ENCODE assay signal across 8 cellular contexts in the genomic region with DNA sequence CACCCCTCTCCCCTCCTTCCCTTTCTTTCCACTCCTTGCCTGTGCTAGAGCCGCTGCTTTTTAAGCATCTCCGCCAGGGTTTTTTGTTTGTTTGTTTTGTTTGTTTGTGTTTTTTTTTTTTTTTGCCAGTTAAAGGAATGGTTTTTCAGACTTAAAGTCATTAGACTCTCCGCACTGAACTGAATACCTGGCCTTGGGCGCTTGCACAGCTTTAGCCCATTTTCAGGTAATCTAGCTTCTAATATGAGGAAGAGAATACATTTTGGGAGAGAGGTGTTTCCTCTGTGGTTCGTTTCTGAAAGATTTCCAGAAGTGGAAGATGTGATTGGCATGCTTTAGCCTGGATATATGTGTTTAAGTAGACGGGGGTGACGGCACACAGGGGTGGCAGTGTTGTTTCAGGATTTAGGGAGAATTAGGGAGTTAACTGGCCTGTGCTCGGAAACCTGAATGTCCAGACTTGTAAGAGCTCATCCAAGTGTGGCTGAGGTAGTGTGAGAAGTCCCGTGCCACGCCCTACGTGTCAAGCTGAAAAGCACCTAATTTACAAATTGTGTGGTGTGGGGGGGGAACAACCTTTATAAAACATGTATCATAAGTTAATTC. TPM values are rescaled to one million over a fixed set of nuclear protein-coding genes. Genes with fewer than 3 reads are reported as not detected.
DNase-seq lines count a peak whose midpoint lies in the region; ATAC-seq and TF ChIP-seq lines count a peak whose summit lies in the region.

No MANE protein-coding gene starts in this region.

- H3K4me1 ChIP-seq in hepatocyte (ENCODE audit: insufficient read depth): peaks cover 20% of the 10 kb centered on the region
- peaks cover 52% of the 10 kb centered on the region for H3K4me1 ChIP-seq in skeletal muscle satellite cell (ENCODE audit: control insufficient read depth, insufficient read depth, low read length)

- H3K4me2 ChIP-seq in hepatocyte (peak overlapping the region; percentile 94), skeletal muscle satellite cell (ENCODE audit: low read length) (peak overlapping the region; percentile 95)

- peaks cover 29% of the 10 kb centered on the region for H4K20me1 ChIP-seq in hepatocyte (ENCODE audit: insufficient read depth, poor library complexity, severe bottlenecking)

- peaks cover 67% of the 10 kb centered on the region for H3K79me2 ChIP-seq in hepatocyte

- no peak for ATAC-seq in GM21737 (IDR thresholded peaks at IDR 0.05; ENCODE audit: unreplicated experiment)

- peak overlapping the region; percentile 95 for H3K9ac ChIP-seq in skeletal muscle satellite cell (ENCODE audit: low read depth, low read length)

- DNase-seq in NOMO-1 (lab: John Stamatoyannopoulos, UW; ENCODE audit: unreplicated experiment in 2 of 2) (peak; percentile 7 to 22), NOMO-1 treated with dmso at 0.1 percent for 144 hours (lab: John Stamatoyannopoulos, UW; ENCODE audit: unreplicated experiment) (no peak), NB4 (ENCODE audit: low read depth) (peak; percentile 27), hepatocyte (ENCODE audit: low spot score) (peak; percentile 36), activated gamma-delta T cell (lab: John Stamatoyannopoulos, UW) (no peak)
- peak; percentile 17 for DNase-seq in activated naive CD4-positive, alpha-beta T cell treated with anti-CD3 and anti-CD28 coated beads, Interleukin-2, amount 50 U/mL, for 16 hours

- WGBS in hepatocyte (ENCODE audit: low lambda C conversion rate, missing lambda C conversion rate): 2% methylated on average over 11 of the region's 11 CpGs

- H3K27me3 ChIP-seq in hepatocyte (no peaks in the 10 kb centered on the region), skeletal muscle satellite cell (ENCODE audit: control insufficient read depth, insufficient read depth, low read length) (no peaks in the 10 kb centered on the region)

- H3K27ac ChIP-seq in hepatocyte: peak overlapping the region; percentile 99

- TF ChIP-seq POLR2A in NB4 (IDR thresholded peaks at IDR 0.05; ENCODE audit: extremely low read depth, insufficient read length): no peak

- H3K9me3 ChIP-seq in hepatocyte (ENCODE audit: low read depth) (no peaks in the 10 kb centered on the region), skeletal muscle satellite cell (replicated peaks; ENCODE audit: low read length) (no peaks in the 10 kb centered on the region)

- H3K9me2 ChIP-seq in hepatocyte (replicated peaks; ENCODE audit: insufficient read depth): no peaks in the 10 kb centered on the region

- H3K36me3 ChIP-seq in hepatocyte (replicated peaks; ENCODE audit: insufficient read depth, low read depth) (no peaks in the 10 kb centered on the region), skeletal muscle satellite cell (ENCODE audit: insufficient read depth, low read length) (no peaks in the 10 kb centered on the region)

- H2AFZ ChIP-seq in hepatocyte: peak overlapping the region; percentile 87

- TF ChIP-seq CTCF in NB4 (IDR thresholded peaks at IDR 0.05; ENCODE audit: low read depth, low read length) (no peak), hepatocyte (IDR thresholded peaks at IDR 0.05; ENCODE audit: poor library complexity) (no peak)

- H3K4me3 ChIP-seq in NB4 (ENCODE audit: low read depth, low read length) (peak overlapping the region; percentile 76), hepatocyte (peak overlapping the region; percentile 92), skeletal muscle satellite cell (ENCODE audit: low read length) (peak overlapping the region; percentile 80)

RNA-seq across cellular contexts. Expression of a gene that starts 0.9 kb away (rescaled TPM):
- total RNA-seq in hepatocyte: 25.4 and 25.5 TPM in 2 replicates
- polyA plus RNA-seq in hepatocyte: 42.8 and 49.1 TPM in 2 replicates
- total RNA-seq in skeletal muscle satellite cell (2012; rRNA removed): 20.1 and 25.3 TPM in 2 replicates

RNA-seq across cellular contexts. Expression of a gene that starts 58.1 kb away (rescaled TPM):
- total RNA-seq in hepatocyte: 33.9 and 36.3 TPM in 2 replicates
- 23.8 and 29.6 TPM in 2 replicates for polyA plus RNA-seq in hepatocyte
- total RNA-seq in skeletal muscle satellite cell (2012; rRNA removed): 27.1 and 28.1 TPM in 2 replicates

Comparison
In these comparisons a context has a peak if more than half of its experiments do, and no peak if none do; other contexts are left out.
1. DNase-seq: peak in NOMO-1 (2 of 2), NB4 (single experiment), activated naive CD4-positive, alpha-beta T cell treated with anti-CD3 and anti-CD28 coated beads, Interleukin-2, amount 50 U/mL, for 16 hours (single experiment) and hepatocyte (single experiment); none in NOMO-1 treated with dmso at 0.1 percent for 144 hours (single experiment) and activated gamma-delta T cell (single experiment).
2. Peak in every context shown above with its lines, with median percentiles within 50 percentile points of each other: H3K4me3 ChIP-seq.